10 cellular contexts compared by ENCODE assay signal in the genomic region with DNA sequence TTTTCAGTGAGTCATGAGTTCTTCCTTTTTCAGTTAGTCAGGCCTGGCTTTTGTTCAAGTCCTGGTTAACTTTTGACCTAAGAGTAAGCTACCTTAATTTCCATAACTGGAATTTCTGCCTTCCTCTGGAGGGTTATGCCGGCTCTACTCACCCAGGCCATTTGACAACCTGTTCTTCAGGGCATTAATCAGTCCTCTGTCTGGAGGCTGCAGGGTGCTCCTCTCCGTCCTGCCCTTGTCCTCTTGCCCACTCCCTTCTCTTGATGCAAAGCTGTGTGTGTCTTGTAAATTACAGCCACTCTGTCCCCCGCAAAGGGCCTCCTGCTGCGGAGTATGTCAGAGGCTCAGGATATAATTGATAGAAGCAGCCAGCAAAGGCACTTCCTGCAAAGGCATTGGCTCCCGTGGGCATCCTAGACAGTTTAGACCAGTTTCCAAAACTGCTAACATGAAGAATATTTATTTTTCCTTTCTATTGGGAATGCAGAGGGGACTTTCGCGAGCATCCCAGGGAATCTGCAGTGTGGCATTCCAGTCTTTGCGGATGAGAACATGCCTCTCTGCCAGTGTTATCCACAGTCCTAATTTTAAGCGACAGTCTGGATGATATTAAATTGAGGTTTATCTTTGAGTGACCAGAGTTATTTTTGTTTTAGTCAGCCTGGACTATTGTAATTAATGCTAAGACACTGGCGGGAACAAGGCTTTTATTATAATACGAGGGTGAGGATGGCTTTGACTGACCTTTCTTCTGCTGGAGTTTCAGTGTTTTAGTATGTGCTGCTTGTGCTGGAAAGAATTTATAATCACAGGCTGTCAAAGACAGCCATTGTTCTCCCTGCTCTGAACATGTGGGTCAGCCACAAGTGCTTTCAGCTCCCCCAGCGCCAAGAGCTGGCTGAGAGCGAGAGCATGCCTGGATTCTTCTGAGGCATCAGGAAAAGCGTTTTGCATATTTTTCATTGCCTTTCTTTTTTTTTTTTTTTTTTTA.
DNase-seq lines count a peak whose midpoint lies in the region; ATAC-seq, FAIRE-seq and TF ChIP-seq lines count a peak whose summit lies in the region.
"Had no signal": no experiment of that assay in that cellular context is flagged by ENCODE, and none has a peak within 500 bp of the region (broad histone marks: within the 10 kb centered on the region; RNA-seq: fewer than 3 reads in every experiment).

No MANE protein-coding gene starts in this region.

- CTCF ChIA-PET in A549 (lab: Yijun Ruan, JAX): interaction anchor here (0.7 kb wide), 1 partner anchor 237 kb away, joined by 4 read pairs; no protein-coding TSS in a partner anchor
- CTCF ChIA-PET in activated CD8-positive, alpha-beta T cell treated with anti-CD3 and anti-CD28 coated beads for 36 hours (lab: Charles Lee): no interaction called here

- H3K4me3 ChIP-seq in A549: no peak overlapping the region
- H3K4me3 ChIP-seq: BLaER1 treated with 17β-estradiol and CSF1 and Interleukin-3, amounts not matched to agents 10 nM and 100 nM had no signal

- H3K36me3 Mint-ChIP-seq in endothelial cell (ENCODE audit: low read depth, unreplicated experiment): peaks cover 42% of the 10 kb centered on the region
- no peaks in the 10 kb centered on the region for H3K36me3 Mint-ChIP-seq in activated CD8-positive, alpha-beta T cell treated with anti-CD3 and anti-CD28 coated beads for 36 hours (ENCODE audit: low read depth)

- peak in 1 of 2 experiments; percentile 17 for DNase-seq in A549 (ENCODE audit: low read depth in 1 of 2, low spot score in 1 of 2)
- peak; percentile 82 for DNase-seq in NCI-H2227 (lab: John Stamatoyannopoulos, UW; ENCODE audit: unreplicated experiment)
- peak; percentile 25 for DNase-seq in endothelial cell (ENCODE audit: low spot score)
- DNase-seq in midbrain (lab: John Stamatoyannopoulos, UW): peak; percentile 89
- DNase-seq in GM12891 (ENCODE audit: insufficient read length, low spot score): no peak
- no peak for DNase-seq in activated CD8-positive, alpha-beta T cell treated with anti-CD3 and anti-CD28 coated beads for 36 hours
- no peak for DNase-seq in NCI-H1436 treated with DMSO at 0.1 percent for 48 hours (lab: John Stamatoyannopoulos, UW)

- peak overlapping the region; percentile 47 for H3K4me2 ChIP-seq in A549
- H3K4me2 ChIP-seq: BLaER1 treated with 17β-estradiol and CSF1 and Interleukin-3, amounts not matched to agents 10 nM and 100 nM had no signal

- FAIRE-seq in A549 (lab: Jason Lieb, UNC) (no peak), GM12891 (lab: Jason Lieb, UNC) (no peak)

- intact Hi-C loops in activated CD8-positive, alpha-beta T cell treated with anti-CD3 and anti-CD28 coated beads for 36 hours (cut with micrococcal nuclease): no loop called here

- ATAC-seq in A549 (peak; percentile 30 to 69; a peak in 3 of 6 replicates), HG03039 (IDR thresholded peaks at IDR 0.05; ENCODE audit: unreplicated experiment) (no peak)
- no peak for ATAC-seq in activated CD8-positive, alpha-beta T cell treated with anti-CD3 and anti-CD28 coated beads for 36 hours

- H3K4me3 Mint-ChIP-seq in endothelial cell (ENCODE audit: unreplicated experiment): peak overlapping the region; percentile 35
- H3K4me3 Mint-ChIP-seq in activated CD8-positive, alpha-beta T cell treated with anti-CD3 and anti-CD28 coated beads for 36 hours: no peak overlapping the region
- H3K4me3 Mint-ChIP-seq: dendritic cell treated with granulocyte-macrophage colony-stimulating factor and Interleukin-4, amounts not matched to agents 40 ng/mL and 50 ng/mL, for 4 days had no signal

- peaks cover 8% of the 10 kb centered on the region for H3K27me3 Mint-ChIP-seq in endothelial cell (ENCODE audit: unreplicated experiment)
- peaks cover 2% of the 10 kb centered on the region for H3K27me3 Mint-ChIP-seq in activated CD8-positive, alpha-beta T cell treated with anti-CD3 and anti-CD28 coated beads for 36 hours

- no peak for TF ChIP-seq RAD21 in A549 (conservative IDR thresholded peaks at IDR 0.05 in 1 of 2, IDR thresholded peaks at IDR 0.05 in 1 of 2)

- no peak for TF ChIP-seq CTCF in A549 (IDR thresholded peaks at IDR 0.05)
- TF ChIP-seq CTCF in endothelial cell (IDR thresholded peaks at IDR 0.05; ENCODE audit: unreplicated experiment): no peak
- TF ChIP-seq CTCF in activated CD8-positive, alpha-beta T cell treated with anti-CD3 and anti-CD28 coated beads for 36 hours (IDR thresholded peaks at IDR 0.05): no peak

- WGBS in A549 (ENCODE audit: missing lambda C conversion rate): 51% methylated on average over 14 of the region's 14 CpGs

- POLR2A ChIA-PET in A549 (lab: Yijun Ruan, JAX): interaction anchor here (0.6 to 0.7 kb wide), 2 partner anchors 24 to 168 kb away, joined by 4 to 5 read pairs; no protein-coding TSS in a partner anchor
- POLR2A ChIA-PET in activated CD8-positive, alpha-beta T cell treated with anti-CD3 and anti-CD28 coated beads for 36 hours (lab: Charles Lee): no interaction called here

- no peak overlapping the region for H3K27ac Mint-ChIP-seq in endothelial cell (ENCODE audit: unreplicated experiment)
- no peak overlapping the region for H3K27ac Mint-ChIP-seq in activated CD8-positive, alpha-beta T cell treated with anti-CD3 and anti-CD28 coated beads for 36 hours
- H3K27ac Mint-ChIP-seq: dendritic cell treated with granulocyte-macrophage colony-stimulating factor and Interleukin-4, amounts not matched to agents 40 ng/mL and 50 ng/mL, for 4 days had no signal

- H3K9me3 Mint-ChIP-seq in endothelial cell (ENCODE audit: unreplicated experiment): no peaks in the 10 kb centered on the region
- no peaks in the 10 kb centered on the region for H3K9me3 Mint-ChIP-seq in activated CD8-positive, alpha-beta T cell treated with anti-CD3 and anti-CD28 coated beads for 36 hours
- H3K9me3 Mint-ChIP-seq: dendritic cell treated with granulocyte-macrophage colony-stimulating factor and Interleukin-4, amounts not matched to agents 40 ng/mL and 50 ng/mL, for 4 days had no signal

- TF ChIP-seq POLR2A in A549 (IDR thresholded peaks at IDR 0.05; ENCODE audit: low read length) (no peak), GM12891 (IDR thresholded peaks at IDR 0.05; ENCODE audit: low read depth, low read length) (no peak)

- peak overlapping the region; percentile 64 to 70; a peak in 5 of 6 replicates for H3K27ac ChIP-seq in A549
- H3K27ac ChIP-seq: BLaER1 treated with 17β-estradiol and CSF1 and Interleukin-3, amounts not matched to agents 10 nM and 100 nM had no signal

- peaks cover 40% of the 10 kb centered on the region for H3K4me1 ChIP-seq in A549
- H3K4me1 ChIP-seq: BLaER1 treated with 17β-estradiol and CSF1 and Interleukin-3, amounts not matched to agents 10 nM and 100 nM had no signal

- no peaks in the 10 kb centered on the region for H3K9me3 ChIP-seq in A549
- H3K9me3 ChIP-seq: BLaER1 treated with 17β-estradiol and CSF1 and Interleukin-3, amounts not matched to agents 10 nM and 100 nM had no signal

- TF ChIP-seq EP300 in A549 (IDR thresholded peaks at IDR 0.05): no peak

- peaks cover 26% of the 10 kb centered on the region for H3K4me1 Mint-ChIP-seq in endothelial cell (ENCODE audit: unreplicated experiment)
- H3K4me1 Mint-ChIP-seq in activated CD8-positive, alpha-beta T cell treated with anti-CD3 and anti-CD28 coated beads for 36 hours (ENCODE audit: low read depth): no peaks in the 10 kb centered on the region

TF ChIP-seq in A549, 52 proteins besides CTCF, POLR2A, EP300 and RAD21 (continues in another document):
- TF ChIP-seq ZNF302 (CRISPR knock-in tag; IDR thresholded peaks at IDR 0.05): no peak
- TF ChIP-seq, protein P1, sequence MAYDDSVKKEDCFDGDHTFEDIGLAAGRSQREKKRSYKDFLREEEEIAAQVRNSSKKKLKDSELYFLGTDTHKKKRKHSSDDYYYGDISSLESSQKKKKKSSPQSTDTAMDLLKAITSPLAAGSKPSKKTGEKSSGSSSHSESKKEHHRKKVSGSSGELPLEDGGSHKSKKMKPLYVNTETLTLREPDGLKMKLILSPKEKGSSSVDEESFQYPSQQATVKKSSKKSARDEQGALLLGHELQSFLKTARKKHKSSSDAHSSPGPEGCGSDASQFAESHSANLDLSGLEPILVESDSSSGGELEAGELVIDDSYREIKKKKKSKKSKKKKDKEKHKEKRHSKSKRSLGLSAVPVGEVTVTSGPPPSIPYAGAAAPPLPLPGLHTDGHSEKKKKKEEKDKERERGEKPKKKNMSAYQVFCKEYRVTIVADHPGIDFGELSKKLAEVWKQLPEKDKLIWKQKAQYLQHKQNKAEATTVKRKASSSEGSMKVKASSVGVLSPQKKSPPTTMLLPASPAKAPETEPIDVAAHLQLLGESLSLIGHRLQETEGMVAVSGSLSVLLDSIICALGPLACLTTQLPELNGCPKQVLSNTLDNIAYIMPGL (CRISPR knock-in tag; IDR thresholded peaks at IDR 0.05; ENCODE audit: borderline replicate concordance): no peak

TF ChIP-seq in GM12891, 5 proteins besides CTCF, POLR2A, EP300 and RAD21:
- TF ChIP-seq POU2F2 (IDR thresholded peaks at IDR 0.05; ENCODE audit: low read depth, low read length): no peak
- no peak for TF ChIP-seq PAX5 (IDR thresholded peaks at IDR 0.05; ENCODE audit: insufficient read depth, low read length, severe bottlenecking)
- TF ChIP-seq TAF1 (IDR thresholded peaks at IDR 0.05; ENCODE audit: low read depth, low read length): no peak
- no peak for TF ChIP-seq POLR2AphosphoS5 (IDR thresholded peaks at IDR 0.05; ENCODE audit: low read depth, low read length)
- TF ChIP-seq SPI1 (IDR thresholded peaks at IDR 0.05; ENCODE audit: low read depth, low read length): no peak

Comparison
In these comparisons a context has a peak if more than half of its experiments do, and no peak if none do; other contexts are left out.
1. ATAC-seq: peak in A549 (2 of 2); none in activated CD8-positive, alpha-beta T cell treated with anti-CD3 and anti-CD28 coated beads for 36 hours (single experiment) and HG03039 (single experiment).
2. DNase-seq: peak in NCI-H2227 (single experiment), endothelial cell (single experiment) and midbrain (single experiment); none in GM12891 (single experiment), activated CD8-positive, alpha-beta T cell treated with anti-CD3 and anti-CD28 coated beads for 36 hours (single experiment) and NCI-H1436 treated with DMSO at 0.1 percent for 48 hours (single experiment).